In genomic region chrX:16725067-16725466, GRCh38 we compare ENCODE assay signal across 18 cellular contexts.
"Had no signal": no experiment of that assay in that cellular context is flagged by ENCODE, and none has a peak within 500 bp of the region (broad histone marks: within the 10 kb centered on the region; RNA-seq: fewer than 3 reads in every experiment).

No MANE protein-coding gene starts in this region.

- H3K27ac Mint-ChIP-seq: T-helper 1 cell treated with Interleukin-12 subunit alpha and Interleukin-12 subunit beta and Interleukin-4 antibody, amounts not matched to agents 30 μg/mL and 1 μg/mL, for 36 hours had no signal

- DNase-seq: activated CD4-positive, alpha-beta T cell treated with anti-CD3 and anti-CD28 coated beads, Interleukin-2, amount 50 U/mL, for 1 hour; activated CD8-positive, alpha-beta memory T cell treated with anti-CD3 and anti-CD28 coated beads, Interleukin-2, amount 50 U/mL, for 4 hours; activated effector memory CD4-positive, alpha-beta T cell treated with anti-CD3 and anti-CD28 coated beads, Interleukin-2, amount 50 U/mL, for 16 hours; activated naive CD4-positive, alpha-beta T cell treated with anti-CD3 and anti-CD28 coated beads, Interleukin-2, amount 50 U/mL, for 16 hours; activated T-cell treated with anti-CD3 and anti-CD28 coated beads, Interleukin-2, amount 50 U/mL, for 4 hours; aorta; brain microvascular endothelial cell; central memory CD4-positive, alpha-beta T cell; foreskin melanocyte; ovary; stomach; upper lobe of left lung had no signal

- H3K9me3 Mint-ChIP-seq: activated T-cell treated with anti-CD3 and anti-CD28 coated beads, Interleukin-2, amount 50 U/mL, for 4 hours; T-helper 1 cell treated with Interleukin-12 subunit alpha and Interleukin-12 subunit beta and Interleukin-4 antibody, amounts not matched to agents 30 μg/mL and 1 μg/mL, for 36 hours had no signal

- H3K4me3 Mint-ChIP-seq: activated T-cell treated with anti-CD3 and anti-CD28 coated beads, Interleukin-2, amount 50 U/mL, for 4 hours; T-helper 1 cell treated with Interleukin-12 subunit alpha and Interleukin-12 subunit beta and Interleukin-4 antibody, amounts not matched to agents 30 μg/mL and 1 μg/mL, for 36 hours had no signal

- H3K4me3 ChIP-seq: coronary artery, lung, ovary, stomach, upper lobe of left lung had no signal

- H3K27ac ChIP-seq: brain microvascular endothelial cell, coronary artery, ovary, upper lobe of left lung had no signal

- ATAC-seq: activated CD4-positive, CD25-positive, alpha-beta regulatory T cell treated with anti-CD3 and anti-CD28 coated beads, Interleukin-2, amount 50 U/mL, for 24 hours; activated T-cell treated with anti-CD3 and anti-CD28 coated beads, Interleukin-2, amount 50 U/mL, for 4 hours; left lobe of liver; sciatic nerve had no signal

- H3K27me3 ChIP-seq: brain microvascular endothelial cell, ovary, stomach, upper lobe of left lung had no signal

- H3K9me3 ChIP-seq: ovary, stomach, upper lobe of left lung had no signal

- H3K36me3 ChIP-seq: brain microvascular endothelial cell, ovary had no signal
